Comparison of ENCODE assay signal across 23 cellular contexts in genomic region chr7:80225361-80225760, GRCh38.
A peak's percentile ranks its signal among the peaks of the same experiment; 100 is the strongest.
DNase-seq lines count a peak whose midpoint lies in the region; ATAC-seq, FAIRE-seq and TF ChIP-seq lines count a peak whose summit lies in the region.
"Had no signal": no experiment of that assay in that cellular context is flagged by ENCODE, and none has a peak within 500 bp of the region (broad histone marks: within the 10 kb centered on the region; RNA-seq: fewer than 3 reads in every experiment).

No MANE protein-coding gene starts in this region.

- peaks cover 9% of the 10 kb centered on the region for H3K36me3 Mint-ChIP-seq in nephron (ENCODE audit: low read depth)
- no peaks in the 10 kb centered on the region for H3K36me3 Mint-ChIP-seq in stimulated activated effector memory CD8-positive, alpha-beta T cell treated with anti-CD3 and anti-CD28 coated beads, Interleukin-12 subunit alpha, Interleukin-12 subunit beta, amount 100 ng/mL, for 72 hours
- no peaks in the 10 kb centered on the region for H3K36me3 Mint-ChIP-seq in activated CD4-positive, alpha-beta memory T cell treated with anti-CD3 and anti-CD28 coated beads, Interleukin-2, amount 10 ng/mL, durations not matched to agents 7 days and 5 days (ENCODE audit: low read depth)
- H3K36me3 Mint-ChIP-seq: activated naive CD4-positive, alpha-beta T cell treated with anti-CD3 and anti-CD28 coated beads, Interleukin-2, amount 50 U/mL, for 24 hours; memory B cell; naive thymus-derived CD4-positive, alpha-beta T cell had no signal

- intact Hi-C loops in Right ventricle myocardium inferior (cut with DNase I), result no loop called here
- intact Hi-C loops in heart left ventricle (cut with DNase I), result loop anchor here in 1 of 10 donors (10.0 kb wide), 1 partner anchor 109 kb away; no protein-coding TSS in a partner anchor

- DNase-seq in Right ventricle myocardium inferior (ENCODE audit: missing footprints) (no peak), heart left ventricle (no peak)
- no peak for DNase-seq in stimulated activated effector memory CD8-positive, alpha-beta T cell treated with anti-CD3 and anti-CD28 coated beads, Interleukin-12 subunit alpha, Interleukin-12 subunit beta, amount 100 ng/mL, for 72 hours (ENCODE audit: low spot score in 2 of 2)
- DNase-seq in stimulated activated CD4-positive, alpha-beta T cell treated with anti-CD3 and anti-CD28 coated beads, Interleukin-4, amount 100 ng/mL, for 24 hours, result no peak
- no peak for DNase-seq in activated CD4-positive, alpha-beta T cell treated with anti-CD3 and anti-CD28 coated beads for 4 hours
- no peak for DNase-seq in activated CD4-positive, alpha-beta memory T cell treated with anti-CD3 and anti-CD28 coated beads, Interleukin-2, amount 10 ng/mL, durations not matched to agents 7 days and 5 days
- DNase-seq: activated CD4-positive, alpha-beta T cell treated with anti-CD3 and anti-CD28 coated beads for 36 hours; aorta; effector CD8-positive, alpha-beta T cell; HCEC 1CT; naive thymus-derived CD4-positive, alpha-beta T cell; NCI-H1105; NCI-H2081; NCI-H446; OCI-M1; stimulated activated CD4-positive, alpha-beta T cell treated with anti-CD3 and anti-CD28 coated beads, Interleukin-2, amount 100 ng/mL, for 24 hours; stimulated activated naive CD4-positive, alpha-beta T cell had no signal

- TF ChIP-seq CTCF in heart left ventricle (IDR thresholded peaks at IDR 0.05), result no peak
- no peak for TF ChIP-seq CTCF in nephron (IDR thresholded peaks at IDR 0.05; ENCODE audit: unreplicated experiment in 3 of 3)

- CTCF ChIA-PET in activated CD4-positive, alpha-beta memory T cell treated with anti-CD3 and anti-CD28 coated beads, Interleukin-2, amount 10 ng/mL, durations not matched to agents 7 days and 5 days (lab: Charles Lee), result no interaction called here

- TF ChIP-seq POLR2A in heart left ventricle (IDR thresholded peaks at IDR 0.05), result no peak

- FAIRE-seq in endometrium (lab: Jason Lieb, UNC), result peak; percentile 99
- FAIRE-seq: A204.1 had no signal

- no peaks in the 10 kb centered on the region for H3K9me3 Mint-ChIP-seq in nephron
- peaks cover 11% of the 10 kb centered on the region for H3K9me3 Mint-ChIP-seq in stimulated activated effector memory CD8-positive, alpha-beta T cell treated with anti-CD3 and anti-CD28 coated beads, Interleukin-12 subunit alpha, Interleukin-12 subunit beta, amount 100 ng/mL, for 72 hours
- H3K9me3 Mint-ChIP-seq in activated CD4-positive, alpha-beta memory T cell treated with anti-CD3 and anti-CD28 coated beads, Interleukin-2, amount 10 ng/mL, durations not matched to agents 7 days and 5 days, result no peaks in the 10 kb centered on the region
- H3K9me3 Mint-ChIP-seq: activated naive CD4-positive, alpha-beta T cell treated with anti-CD3 and anti-CD28 coated beads, Interleukin-2, amount 50 U/mL, for 24 hours; memory B cell; naive thymus-derived CD4-positive, alpha-beta T cell had no signal

- H3K4me1 ChIP-seq in heart left ventricle, result peaks cover 0 to 10% (median 0%) of the 10 kb centered on the region in 12 donors

- no peaks in the 10 kb centered on the region for H3K36me3 ChIP-seq in heart left ventricle

- H3K4me3 ChIP-seq in heart left ventricle, result no peak overlapping the region

- no peaks in the 10 kb centered on the region for H3K27me3 ChIP-seq in heart left ventricle

- peak overlapping the region in 2 of 3 experiments; percentile 20 to 26 for H3K4me3 Mint-ChIP-seq in nephron
- H3K4me3 Mint-ChIP-seq in stimulated activated effector memory CD8-positive, alpha-beta T cell treated with anti-CD3 and anti-CD28 coated beads, Interleukin-12 subunit alpha, Interleukin-12 subunit beta, amount 100 ng/mL, for 72 hours, result no peak overlapping the region
- no peak overlapping the region for H3K4me3 Mint-ChIP-seq in activated CD4-positive, alpha-beta memory T cell treated with anti-CD3 and anti-CD28 coated beads, Interleukin-2, amount 10 ng/mL, durations not matched to agents 7 days and 5 days
- H3K4me3 Mint-ChIP-seq: activated CD4-positive, alpha-beta T cell treated with anti-CD3 and anti-CD28 coated beads for 36 hours; activated naive CD4-positive, alpha-beta T cell treated with anti-CD3 and anti-CD28 coated beads, Interleukin-2, amount 50 U/mL, for 24 hours; memory B cell; naive thymus-derived CD4-positive, alpha-beta T cell had no signal

- H3K27ac Mint-ChIP-seq in nephron, result peak overlapping the region; percentile 49 to 92 (median 76)
- no peak overlapping the region for H3K27ac Mint-ChIP-seq in stimulated activated effector memory CD8-positive, alpha-beta T cell treated with anti-CD3 and anti-CD28 coated beads, Interleukin-12 subunit alpha, Interleukin-12 subunit beta, amount 100 ng/mL, for 72 hours
- no peak overlapping the region for H3K27ac Mint-ChIP-seq in activated CD4-positive, alpha-beta memory T cell treated with anti-CD3 and anti-CD28 coated beads, Interleukin-2, amount 10 ng/mL, durations not matched to agents 7 days and 5 days
- H3K27ac Mint-ChIP-seq: activated CD4-positive, alpha-beta T cell treated with anti-CD3 and anti-CD28 coated beads for 36 hours; activated naive CD4-positive, alpha-beta T cell treated with anti-CD3 and anti-CD28 coated beads, Interleukin-2, amount 50 U/mL, for 24 hours; memory B cell; naive thymus-derived CD4-positive, alpha-beta T cell had no signal

- peaks cover 44% of the 10 kb centered on the region for H3K4me1 Mint-ChIP-seq in nephron
- H3K4me1 Mint-ChIP-seq in stimulated activated effector memory CD8-positive, alpha-beta T cell treated with anti-CD3 and anti-CD28 coated beads, Interleukin-12 subunit alpha, Interleukin-12 subunit beta, amount 100 ng/mL, for 72 hours, result no peaks in the 10 kb centered on the region
- H3K4me1 Mint-ChIP-seq in activated CD4-positive, alpha-beta memory T cell treated with anti-CD3 and anti-CD28 coated beads, Interleukin-2, amount 10 ng/mL, durations not matched to agents 7 days and 5 days, result no peaks in the 10 kb centered on the region
- H3K4me1 Mint-ChIP-seq: activated CD4-positive, alpha-beta T cell treated with anti-CD3 and anti-CD28 coated beads for 36 hours; activated naive CD4-positive, alpha-beta T cell treated with anti-CD3 and anti-CD28 coated beads, Interleukin-2, amount 50 U/mL, for 24 hours; memory B cell; naive thymus-derived CD4-positive, alpha-beta T cell had no signal

- H3K27me3 Mint-ChIP-seq in nephron (ENCODE audit: low read depth), result no peaks in the 10 kb centered on the region
- H3K27me3 Mint-ChIP-seq in activated CD4-positive, alpha-beta memory T cell treated with anti-CD3 and anti-CD28 coated beads, Interleukin-2, amount 10 ng/mL, durations not matched to agents 7 days and 5 days, result no peaks in the 10 kb centered on the region
- H3K27me3 Mint-ChIP-seq: activated naive CD4-positive, alpha-beta T cell treated with anti-CD3 and anti-CD28 coated beads, Interleukin-2, amount 50 U/mL, for 24 hours; memory B cell had no signal

- H3K9me3 ChIP-seq in heart left ventricle, result no peaks in the 10 kb centered on the region

- POLR2A ChIA-PET in activated CD4-positive, alpha-beta memory T cell treated with anti-CD3 and anti-CD28 coated beads, Interleukin-2, amount 10 ng/mL, durations not matched to agents 7 days and 5 days (lab: Charles Lee), result no interaction called here

- ATAC-seq in Right ventricle myocardium inferior (peak; percentile 39), heart left ventricle (no peak)
- ATAC-seq in stimulated activated effector memory CD8-positive, alpha-beta T cell treated with anti-CD3 and anti-CD28 coated beads, Interleukin-12 subunit alpha, Interleukin-12 subunit beta, amount 100 ng/mL, for 72 hours, result no peak
- ATAC-seq: activated CD4-positive, alpha-beta T cell treated with anti-CD3 and anti-CD28 coated beads for 36 hours; naive thymus-derived CD4-positive, alpha-beta T cell had no signal

- no peak overlapping the region for H3K27ac ChIP-seq in heart left ventricle
- H3K27ac ChIP-seq: C4-2B had no signal

Comparison
In these comparisons a context has a peak if more than half of its experiments do, and no peak if none do; other contexts are left out.
1. H3K27ac Mint-ChIP-seq: peak in nephron (3 of 3); none in stimulated activated effector memory CD8-positive, alpha-beta T cell treated with anti-CD3 and anti-CD28 coated beads, Interleukin-12 subunit alpha, Interleukin-12 subunit beta, amount 100 ng/mL, for 72 hours (single experiment) and activated CD4-positive, alpha-beta memory T cell treated with anti-CD3 and anti-CD28 coated beads, Interleukin-2, amount 10 ng/mL, durations not matched to agents 7 days and 5 days (single experiment).
2. H3K4me3 Mint-ChIP-seq: peak in nephron (2 of 3); none in stimulated activated effector memory CD8-positive, alpha-beta T cell treated with anti-CD3 and anti-CD28 coated beads, Interleukin-12 subunit alpha, Interleukin-12 subunit beta, amount 100 ng/mL, for 72 hours (single experiment) and activated CD4-positive, alpha-beta memory T cell treated with anti-CD3 and anti-CD28 coated beads, Interleukin-2, amount 10 ng/mL, durations not matched to agents 7 days and 5 days (single experiment).